ENCODE assay signal across 26 cellular contexts in genomic region chr4:89700766-89701165, GRCh38.
DNase-seq lines count a peak whose midpoint lies in the region; ATAC-seq, FAIRE-seq and TF ChIP-seq lines count a peak whose summit lies in the region.
"Had no signal": no experiment of that assay in that cellular context is flagged by ENCODE, and none has a peak within 500 bp of the region (broad histone marks: within the 10 kb centered on the region; RNA-seq: fewer than 3 reads in every experiment).

No MANE protein-coding gene starts in this region.

- no peak overlapping the region for H3K27ac ChIP-seq in HepG2 (ENCODE audit: extremely low read length, insufficient read depth, low read length)
- H3K27ac ChIP-seq in right lobe of liver: no peak overlapping the region
- no peak overlapping the region for H3K27ac ChIP-seq in foreskin keratinocyte
- H3K27ac ChIP-seq in spleen: no peak overlapping the region
- H3K27ac ChIP-seq: HL-60, RWPE1, SK-N-MC had no signal

- no peaks in the 10 kb centered on the region for H3K36me3 ChIP-seq in HepG2 (replicated peaks in 1 of 2; ENCODE audit: control insufficient read depth in 1 of 2, insufficient read depth in 2 of 2, low read length in 2 of 2)
- H3K36me3 ChIP-seq in right lobe of liver: no peaks in the 10 kb centered on the region
- no peaks in the 10 kb centered on the region for H3K36me3 ChIP-seq in spleen
- H3K36me3 ChIP-seq: BE2C, HAP-1, MG63 had no signal

- DNase-seq in HepG2 (ENCODE audit: low spot score): no peak
- no peak for DNase-seq in right lobe of liver
- DNase-seq in SK-N-DZ (ENCODE audit: low spot score): peak; percentile 7
- DNase-seq in foreskin keratinocyte: no peak
- no peak for DNase-seq in spleen
- no peak for DNase-seq in NCI-H2107 (lab: John Stamatoyannopoulos, UW)
- DNase-seq: 8988T, BE2C, Calu3, DMS79 treated with DMSO at 0.1 percent for 48 hours, GF-D8, GOT3, Kasumi-1, MG63, NCI-H1105 treated with DMSO at 0.1 percent for 48 hours, NCI-H146, NCI-H1930, NCI-H526 treated with DMSO at 0.1 percent for 48 hours, SHP77 treated with DMSO at 0.1 percent for 48 hours had no signal

- no peak for FAIRE-seq in HepG2 (lab: Jason Lieb, UNC)

- no peak for TF ChIP-seq EP300 in HepG2 (IDR thresholded peaks at IDR 0.05; ENCODE audit: low read depth in 2 of 2, low read length in 2 of 2)
- no peak for TF ChIP-seq EP300 in HepG2 (CRISPR knock-in tag; IDR thresholded peaks at IDR 0.05; ENCODE audit: borderline replicate concordance)

- BruUV-seq in HepG2 (replicated peaks; lab: Mats Ljungman, UMichigan): no TSS peak

- TF ChIP-seq RAD21 in HepG2 (CRISPR knock-in tag; IDR thresholded peaks at IDR 0.05): no peak

- no peak overlapping the region for H3K4me2 ChIP-seq in HepG2 (ENCODE audit: low read depth, low read length)

- H3K9ac ChIP-seq in HepG2 (ENCODE audit: insufficient read depth, low read depth, low read length): no peak overlapping the region

- no peak overlapping the region for H2AFZ ChIP-seq in HepG2 (ENCODE audit: low read length)

- in situ Hi-C loops in HepG2 (cut with HindIII; ENCODE audit: extremely low pct_ligation_motif_present, low pct_unique_long_range_greater_than_20kb): no loop called here

- H3K27me3 ChIP-seq in HepG2 (ENCODE audit: control insufficient read depth in 1 of 2, insufficient read depth in 2 of 2, low read length in 2 of 2) (no peaks in the 10 kb centered on the region), right lobe of liver (no peaks in the 10 kb centered on the region), foreskin keratinocyte (no peaks in the 10 kb centered on the region), spleen (replicated peaks in 1 of 7) (no peaks in the 10 kb centered on the region)
- H3K27me3 ChIP-seq: BE2C, MG63 had no signal

- intact Hi-C loops in HepG2 (cut with micrococcal nuclease; ENCODE audit: unreplicated experiment) (no loop called here), right lobe of liver (cut with DNase I) (no loop called here), spleen (cut with DNase I; ENCODE audit: low total_unique reads) (no loop called here)

- WGBS in HepG2 (ENCODE audit: low lambda C conversion rate): 81% methylated on average over 1 of the region's 1 CpG
- 55% methylated on average over 1 of the region's 1 CpG for WGBS in right lobe of liver (ENCODE audit: insufficient coverage, low coverage, low lambda C conversion rate, missing lambda C conversion rate)
- WGBS in spleen, 5 donors: 65 to 92% (median 77%) methylated on average over 1 of the region's 1 CpG

- H3K9me3 ChIP-seq in HepG2 (ENCODE audit: low read length) (no peaks in the 10 kb centered on the region), right lobe of liver (no peaks in the 10 kb centered on the region), spleen (no peaks in the 10 kb centered on the region)
- H3K9me3 ChIP-seq: BE2C, HAP-1, MG63 had no signal

- H4K20me1 ChIP-seq in HepG2 (ENCODE audit: insufficient read depth, low read length): no peaks in the 10 kb centered on the region

- no peaks in the 10 kb centered on the region for H3K79me2 ChIP-seq in HepG2 (ENCODE audit: insufficient read depth, low read length)

- CTCF ChIA-PET in HepG2 (lab: Yijun Ruan, JAX; ENCODE audit: low intra/inter-chr PET ratio, low total read pairs): no interaction called here

- ATAC-seq in HepG2 (peak; percentile 39; the same call in 1 of the 3 replicates), right lobe of liver (no peak), foreskin keratinocyte (peak; percentile 34), GM21786 (IDR thresholded peaks at IDR 0.05; ENCODE audit: unreplicated experiment) (no peak), HG03521 (IDR thresholded peaks at IDR 0.05; ENCODE audit: unreplicated experiment) (no peak)
- ATAC-seq: Panc1 had no signal

- TF ChIP-seq POLR2A in HepG2 (IDR thresholded peaks at IDR 0.05; ENCODE audit: insufficient read depth in 1 of 2, low read depth in 2 of 2, low read length in 2 of 2) (no peak), right lobe of liver (IDR thresholded peaks at IDR 0.05) (no peak), spleen (IDR thresholded peaks at IDR 0.05) (no peak)

- POLR2A ChIA-PET in HepG2 (lab: Yijun Ruan, JAX): no interaction called here

- H3K4me3 ChIP-seq in HepG2 (replicated peaks in 1 of 3; ENCODE audit: insufficient read depth in 1 of 3, low read depth in 2 of 3, low read length in 3 of 3) (no peak overlapping the region), right lobe of liver (no peak overlapping the region), spleen (no peak overlapping the region)
- H3K4me3 ChIP-seq: HAP-1, MG63, SK-N-MC had no signal

- no peak for TF ChIP-seq CTCF in HepG2 (CRISPR knock-in tag; IDR thresholded peaks at IDR 0.05)
- TF ChIP-seq CTCF in right lobe of liver (IDR thresholded peaks at IDR 0.05): no peak
- no peak for TF ChIP-seq CTCF in foreskin keratinocyte (conservative IDR thresholded peaks at IDR 0.05)
- TF ChIP-seq CTCF in spleen (IDR thresholded peaks at IDR 0.05 in 8 of 11, conservative IDR thresholded peaks at IDR 0.05 in 3 of 11): no peak

- no peaks in the 10 kb centered on the region for H3K4me1 ChIP-seq in HepG2 (ENCODE audit: insufficient read depth, low read length)
- no peaks in the 10 kb centered on the region for H3K4me1 ChIP-seq in right lobe of liver
- no peaks in the 10 kb centered on the region for H3K4me1 ChIP-seq in foreskin keratinocyte
- H3K4me1 ChIP-seq in spleen: no peaks in the 10 kb centered on the region
- H3K4me1 ChIP-seq: BE2C, HAP-1 had no signal

TF ChIP-seq in HepG2, 621 proteins besides CTCF, POLR2A, EP300 and RAD21:
- TF ChIP-seq HOMEZ (CRISPR knock-in tag; IDR thresholded peaks at IDR 0.05; ENCODE audit: low read depth) (no peak), LRRFIP1 (CRISPR knock-in tag; conservative IDR thresholded peaks at IDR 0.05) (no peak), BCL6 (CRISPR knock-in tag; IDR thresholded peaks at IDR 0.05) (no peak), EED (CRISPR knock-in tag; IDR thresholded peaks at IDR 0.05) (no peak), HHEX (CRISPR knock-in tag; IDR thresholded peaks at IDR 0.05) (no peak), NAIF1 (CRISPR knock-in tag; IDR thresholded peaks at IDR 0.05; ENCODE audit: borderline replicate concordance) (no peak), RXRA (CRISPR knock-in tag; IDR thresholded peaks at IDR 0.05) (no peak), MEF2D (CRISPR knock-in tag; IDR thresholded peaks at IDR 0.05) (no peak), TFAP4 (IDR thresholded peaks at IDR 0.05; ENCODE audit: borderline replicate concordance, low read depth) (no peak)

Comparison
In these comparisons a context has a peak if more than half of its experiments do, and no peak if none do; other contexts are left out.
1. ATAC-seq: peak in HepG2 (single experiment) and foreskin keratinocyte (single experiment); none in right lobe of liver (0 of 4), GM21786 (single experiment) and HG03521 (single experiment).